8 cellular contexts compared by ENCODE assay signal in genomic region chr12:53727310-53728041, GRCh38. TPM values are rescaled to one million over a fixed set of nuclear protein-coding genes. Genes with fewer than 3 reads are reported as not detected.
DNase-seq lines count a peak whose midpoint lies in the region; ATAC-seq, FAIRE-seq and TF ChIP-seq lines count a peak whose summit lies in the region.

Gene CALCOCO1, minus strand, starts transcription at chr12:53727452. Its CDS starts 2,210 bp downstream, at chr12:53725242.

- no peaks in the 10 kb centered on the region for H3K79me2 ChIP-seq in OCI-LY7 (ENCODE audit: insufficient read depth, low read depth, low read length)

- peak within 1 kb of the TSS; percentile 95 for H2AFZ ChIP-seq in OCI-LY7 (ENCODE audit: low read length)

- TF ChIP-seq CTCF in D721Med (IDR thresholded peaks at IDR 0.05; ENCODE audit: insufficient read depth, missing control alignments) = no peak
- TF ChIP-seq CTCF in OCI-LY7 (conservative IDR thresholded peaks at IDR 0.05; ENCODE audit: low read length) = no peak
- no peak for TF ChIP-seq CTCF in endothelial cell (IDR thresholded peaks at IDR 0.05; ENCODE audit: unreplicated experiment)
- TF ChIP-seq CTCF in mesothelial cell of epicardium (IDR thresholded peaks at IDR 0.05; ENCODE audit: unreplicated experiment) = no peak

- CTCF ChIA-PET in OCI-LY7 (lab: Charles Lee; ENCODE audit: unreplicated experiment) = interaction anchor here (2.2 kb wide), 1 partner anchor 19 kb away, joined by 7 read pairs; no protein-coding TSS in a partner anchor

- peak; percentile 98 for ATAC-seq in GM21526 (IDR thresholded peaks at IDR 0.05; ENCODE audit: low FRiP score, unreplicated experiment)

- no TSS peak for BruUV-seq in OCI-LY7 (replicated peaks; lab: Mats Ljungman, UMichigan)

- peaks cover 5% of the 10 kb centered on the region for H3K27me3 Mint-ChIP-seq in endothelial cell (ENCODE audit: unreplicated experiment)
- H3K27me3 Mint-ChIP-seq in mesothelial cell of epicardium (ENCODE audit: low read depth) = peaks cover 17% of the 10 kb centered on the region

- no peaks in the 10 kb centered on the region for H4K20me1 ChIP-seq in OCI-LY7 (ENCODE audit: insufficient read depth, low read length)

- H3K4me1 ChIP-seq in OCI-LY7 (ENCODE audit: insufficient read depth, low read length, poor library complexity, severe bottlenecking) = peaks cover 20% of the 10 kb centered on the region

- H3K4me3 ChIP-seq in OCI-LY7 (ENCODE audit: low read depth, low read length, poor library complexity, severe bottlenecking) = peak within 1 kb of the TSS; percentile 67

- H3K4me1 Mint-ChIP-seq in endothelial cell (ENCODE audit: unreplicated experiment) (peaks cover 41% of the 10 kb centered on the region), mesothelial cell of epicardium (peaks cover 25% of the 10 kb centered on the region)

- no peaks in the 10 kb centered on the region for H3K9me2 ChIP-seq in OCI-LY7 (ENCODE audit: insufficient read depth, low read length)

- H3K27ac ChIP-seq in OCI-LY7 (ENCODE audit: low read depth, low read length, poor library complexity, severe bottlenecking) = no peak within 1 kb of the TSS

- POLR2A ChIA-PET in OCI-LY7 (lab: Charles Lee) = interaction anchor here (0.5 to 1.2 kb wide), 6 partner anchors 12 to 109 kb away, joined by 3 to 4 read pairs (median 3); no protein-coding TSS in a partner anchor

- DNase-seq in D721Med (ENCODE audit: insufficient read length, low spot score) (peak; percentile 87), HuH-7.5 (ENCODE audit: low spot score) (peak; percentile 96), OCI-LY7 (ENCODE audit: low spot score) (peak; percentile 98), activated T-cell treated with anti-CD3 and anti-CD28 coated beads for 1 hour (ENCODE audit: low read depth) (peak; percentile 89), endothelial cell (ENCODE audit: low spot score) (peak; percentile 92), mesothelial cell of epicardium (ENCODE audit: low spot score in 2 of 2, unreplicated experiment in 2 of 2) (peak; percentile 86 to 92)
- peak; percentile 96 to 97 for DNase-seq in stimulated activated CD8-positive, alpha-beta memory T cell treated with anti-CD3 and anti-CD28 coated beads, Interleukin-15, amount 100 ng/mL, for 48 hours (ENCODE audit: low read depth in 2 of 2)

- peak within 1 kb of the TSS; percentile 93 for H3K27ac Mint-ChIP-seq in endothelial cell (ENCODE audit: unreplicated experiment)
- peak within 1 kb of the TSS; percentile 80 for H3K27ac Mint-ChIP-seq in mesothelial cell of epicardium

- no peak for FAIRE-seq in D721Med (lab: Jason Lieb, UNC)

- H3K9me3 Mint-ChIP-seq in endothelial cell (ENCODE audit: unreplicated experiment) (no peaks in the 10 kb centered on the region), mesothelial cell of epicardium (no peaks in the 10 kb centered on the region)

- intact Hi-C loops in OCI-LY7 (cut with micrococcal nuclease; ENCODE audit: unreplicated experiment) = no loop called here

- H3K4me2 ChIP-seq in OCI-LY7 (ENCODE audit: low read length) = peak within 1 kb of the TSS; percentile 78

- peak within 1 kb of the TSS; percentile 99 for H3K4me3 Mint-ChIP-seq in endothelial cell (ENCODE audit: unreplicated experiment)
- peak within 1 kb of the TSS; percentile 89 for H3K4me3 Mint-ChIP-seq in mesothelial cell of epicardium

- H3K36me3 Mint-ChIP-seq in endothelial cell (ENCODE audit: low read depth, unreplicated experiment) (peaks cover 26% of the 10 kb centered on the region), mesothelial cell of epicardium (peaks cover 14% of the 10 kb centered on the region)

- H3K36me3 ChIP-seq in OCI-LY7 (ENCODE audit: insufficient read depth, low read length) = no peaks in the 10 kb centered on the region

- no peaks in the 10 kb centered on the region for H3K9me3 ChIP-seq in OCI-LY7 (ENCODE audit: low read length)

RNA-seq across cellular contexts. Expression of gene CALCOCO1, which starts in this region (rescaled TPM):
- 12.8 and 18.9 TPM in 2 replicates for total RNA-seq in OCI-LY7 (2014; rRNA removed; shearing (Covaris generic))
- 25.1 and 30.9 TPM in 2 replicates for total RNA-seq in OCI-LY7 (2022)
- 144 TPM for total RNA-seq in endothelial cell (ENCODE audit: unreplicated experiment)
- total RNA-seq in mesothelial cell of epicardium = 124 to 130 TPM (median 124 TPM) in 3 replicates
